ENCODE assay signal across 8 cellular contexts in genomic region chr14:89185919-89186849, GRCh38.
A peak's percentile ranks its signal among the peaks of the same experiment; 100 is the strongest.
DNase-seq lines count a peak whose midpoint lies in the region; ATAC-seq and TF ChIP-seq lines count a peak whose summit lies in the region.

No MANE protein-coding gene starts in this region.

- H3K4me3 ChIP-seq in HAP-1: no peak overlapping the region

- H3K9me3 ChIP-seq in HAP-1: no peaks in the 10 kb centered on the region

- in situ Hi-C loops in HAP-1 (cut with MboI; ENCODE audit: low sequenced_read_pairs): loop anchor here (25.0 kb wide), 1 partner anchor 726 kb away; no protein-coding TSS in a partner anchor

- peaks cover 5% of the 10 kb centered on the region for H3K4me1 ChIP-seq in HAP-1

- H3K9me3 Mint-ChIP-seq in CD14-positive monocyte: peaks cover 0 to 2% (median 0%) of the 10 kb centered on the region in 7 donors

- DNase-seq in CD14-positive monocyte (ENCODE audit: low spot score) (no peak), LHCN-M2 (ENCODE audit: low read depth) (peak; percentile 79), cerebellum (ENCODE audit: low spot score) (peak; percentile 89), myocyte (ENCODE audit: low read depth) (peak; percentile 48), HAP-1 (ENCODE audit: low spot score in 2 of 2) (no peak), T-helper 9 cell (no peak), NCI-H1417 treated with DMSO at 0.1 percent for 48 hours (lab: John Stamatoyannopoulos, UW) (no peak)

- H3K27me3 ChIP-seq in HAP-1 (ENCODE audit: low read depth): no peaks in the 10 kb centered on the region

- H3K36me3 Mint-ChIP-seq in CD14-positive monocyte: peaks cover 60 to 72% of the 10 kb centered on the region in 2 donors

- no peak overlapping the region for H3K4me3 Mint-ChIP-seq in CD14-positive monocyte

- ATAC-seq in GM21723 (IDR thresholded peaks at IDR 0.05; ENCODE audit: unreplicated experiment): no peak

- H3K36me3 ChIP-seq in HAP-1 (replicated peaks): no peaks in the 10 kb centered on the region

- peak overlapping the region in 4 of 7 donors; percentile 5 to 54 (median 24) for H3K27ac Mint-ChIP-seq in CD14-positive monocyte

- no peak for TF ChIP-seq CTCF in CD14-positive monocyte (IDR thresholded peaks at IDR 0.05)

- peaks cover 0 to 2% (median 0%) of the 10 kb centered on the region in 3 donors for H3K27me3 Mint-ChIP-seq in CD14-positive monocyte (ENCODE audit: low read depth in 3 of 3)

- intact Hi-C loops in CD14-positive monocyte (cut with micrococcal nuclease): no loop called here

- peaks cover 11% of the 10 kb centered on the region for H3K4me1 Mint-ChIP-seq in CD14-positive monocyte

Comparison
In these comparisons a context has a peak if more than half of its experiments do, and no peak if none do; other contexts are left out.
1. DNase-seq: peak in LHCN-M2 (single experiment), cerebellum (single experiment) and myocyte (single experiment); none in CD14-positive monocyte (single experiment), HAP-1 (0 of 2), T-helper 9 cell (single experiment) and NCI-H1417 treated with DMSO at 0.1 percent for 48 hours (single experiment).